ENCODE assay signal across 17 cellular contexts in genomic region chr7:112362053-112362650, GRCh38.
DNase-seq lines count a peak whose midpoint lies in the region; ATAC-seq, FAIRE-seq and TF ChIP-seq lines count a peak whose summit lies in the region.
"Had no signal": no experiment of that assay in that cellular context is flagged by ENCODE, and none has a peak within 500 bp of the region (broad histone marks: within the 10 kb centered on the region; RNA-seq: fewer than 3 reads in every experiment).

No MANE protein-coding gene starts in this region.

- no peak for TF ChIP-seq RAD21 in HepG2 (CRISPR knock-in tag; IDR thresholded peaks at IDR 0.05)

- H3K9ac ChIP-seq in HepG2 (ENCODE audit: insufficient read depth, low read depth, low read length): no peak overlapping the region
- H3K9ac ChIP-seq in adipocyte (ENCODE audit: low read length): no peak overlapping the region

- TF ChIP-seq POLR2A in HepG2 (IDR thresholded peaks at IDR 0.05; ENCODE audit: insufficient read depth in 1 of 2, low read depth in 2 of 2, low read length in 2 of 2): no peak
- no peak for TF ChIP-seq POLR2A in right lobe of liver (IDR thresholded peaks at IDR 0.05)

- H3K4me2 ChIP-seq in HepG2 (ENCODE audit: low read depth, low read length): no peak overlapping the region

- no peak overlapping the region for H3K4me3 Mint-ChIP-seq in mesothelial cell of epicardium
- no peak overlapping the region for H3K4me3 Mint-ChIP-seq in activated T-helper 2 cell treated with anti-CD3 and anti-CD28 coated beads, Interferon-gamma antibody, Interleukin-2, Interleukin-4, amounts not matched to agents 10 μg/mL and 5 μg/mL and 100 μg/mL, durations not matched to agents 14 hours and 24 hours and 36 hours (ENCODE audit: low read depth)
- H3K4me3 Mint-ChIP-seq: natural killer cell treated with Interleukin-12 subunit alpha and Interleukin-12 subunit beta and Interleukin-15 and Interleukin-18, amount 100 ng/mL, for 72 hours; stimulated activated naive CD8-positive, alpha-beta T cell treated with anti-CD3 and anti-CD28 coated beads, Interleukin-15, Interleukin-2, amounts not matched to agents 100 ng/mL and 50 ng/mL, for 24 hours had no signal

- H3K27ac Mint-ChIP-seq in mesothelial cell of epicardium: peak overlapping the region; percentile 54
- no peak overlapping the region for H3K27ac Mint-ChIP-seq in activated T-helper 2 cell treated with anti-CD3 and anti-CD28 coated beads, Interferon-gamma antibody, Interleukin-2, Interleukin-4, amounts not matched to agents 10 μg/mL and 5 μg/mL and 100 μg/mL, durations not matched to agents 14 hours and 24 hours and 36 hours
- H3K27ac Mint-ChIP-seq: natural killer cell treated with Interleukin-12 subunit alpha and Interleukin-12 subunit beta and Interleukin-15 and Interleukin-18, amount 100 ng/mL, for 72 hours; stimulated activated naive CD8-positive, alpha-beta T cell treated with anti-CD3 and anti-CD28 coated beads, Interleukin-15, Interleukin-2, amounts not matched to agents 100 ng/mL and 50 ng/mL, for 24 hours had no signal

- 92% methylated on average over 2 of the region's 2 CpGs for WGBS in HepG2 (ENCODE audit: low lambda C conversion rate)
- 77% methylated on average over 2 of the region's 2 CpGs for WGBS in right lobe of liver (ENCODE audit: insufficient coverage, low coverage, low lambda C conversion rate, missing lambda C conversion rate)

- no peak for TF ChIP-seq CTCF in HepG2 (CRISPR knock-in tag; IDR thresholded peaks at IDR 0.05)
- no peak for TF ChIP-seq CTCF in right lobe of liver (IDR thresholded peaks at IDR 0.05)
- TF ChIP-seq CTCF in mesothelial cell of epicardium (IDR thresholded peaks at IDR 0.05; ENCODE audit: unreplicated experiment): no peak

- no peaks in the 10 kb centered on the region for H3K9me3 ChIP-seq in HepG2 (ENCODE audit: low read length)
- no peaks in the 10 kb centered on the region for H3K9me3 ChIP-seq in right lobe of liver
- peaks cover 12% of the 10 kb centered on the region for H3K9me3 ChIP-seq in adipocyte (ENCODE audit: control insufficient read depth, low read length)

- no peaks in the 10 kb centered on the region for H4K20me1 ChIP-seq in HepG2 (ENCODE audit: insufficient read depth, low read length)

- H3K4me3 ChIP-seq in HepG2 (replicated peaks in 1 of 3; ENCODE audit: insufficient read depth in 1 of 3, low read depth in 2 of 3, low read length in 3 of 3): no peak overlapping the region
- H3K4me3 ChIP-seq in right lobe of liver: no peak overlapping the region
- H3K4me3 ChIP-seq in adipocyte (ENCODE audit: low read length): no peak overlapping the region

- FAIRE-seq in HepG2 (lab: Jason Lieb, UNC): no peak
- FAIRE-seq: endothelial cell of umbilical vein had no signal

- H3K27ac ChIP-seq in HepG2 (ENCODE audit: extremely low read length, insufficient read depth, low read length) (no peak overlapping the region), right lobe of liver (no peak overlapping the region)
- H3K27ac ChIP-seq: HL-60 had no signal

- H3K36me3 Mint-ChIP-seq in mesothelial cell of epicardium: no peaks in the 10 kb centered on the region
- no peaks in the 10 kb centered on the region for H3K36me3 Mint-ChIP-seq in activated T-helper 2 cell treated with anti-CD3 and anti-CD28 coated beads, Interferon-gamma antibody, Interleukin-2, Interleukin-4, amounts not matched to agents 10 μg/mL and 5 μg/mL and 100 μg/mL, durations not matched to agents 14 hours and 24 hours and 36 hours (ENCODE audit: low read depth)
- H3K36me3 Mint-ChIP-seq: natural killer cell treated with Interleukin-12 subunit alpha and Interleukin-12 subunit beta and Interleukin-15 and Interleukin-18, amount 100 ng/mL, for 72 hours had no signal

- intact Hi-C loops in HepG2 (cut with micrococcal nuclease; ENCODE audit: unreplicated experiment) (no loop called here), right lobe of liver (cut with DNase I) (no loop called here)
- intact Hi-C loops in activated T-helper 2 cell treated with anti-CD3 and anti-CD28 coated beads, Interferon-gamma antibody, Interleukin-2, Interleukin-4, amounts not matched to agents 10 μg/mL and 5 μg/mL and 100 μg/mL, durations not matched to agents 14 hours and 24 hours and 36 hours (cut with micrococcal nuclease): no loop called here

- no peaks in the 10 kb centered on the region for H3K27me3 Mint-ChIP-seq in mesothelial cell of epicardium (ENCODE audit: low read depth)
- H3K27me3 Mint-ChIP-seq in activated T-helper 2 cell treated with anti-CD3 and anti-CD28 coated beads, Interferon-gamma antibody, Interleukin-2, Interleukin-4, amounts not matched to agents 10 μg/mL and 5 μg/mL and 100 μg/mL, durations not matched to agents 14 hours and 24 hours and 36 hours (ENCODE audit: low read depth): no peaks in the 10 kb centered on the region

- peaks cover 14% of the 10 kb centered on the region for H3K9me3 Mint-ChIP-seq in mesothelial cell of epicardium
- H3K9me3 Mint-ChIP-seq in activated T-helper 2 cell treated with anti-CD3 and anti-CD28 coated beads, Interferon-gamma antibody, Interleukin-2, Interleukin-4, amounts not matched to agents 10 μg/mL and 5 μg/mL and 100 μg/mL, durations not matched to agents 14 hours and 24 hours and 36 hours: no peaks in the 10 kb centered on the region
- H3K9me3 Mint-ChIP-seq: natural killer cell treated with Interleukin-12 subunit alpha and Interleukin-12 subunit beta and Interleukin-15 and Interleukin-18, amount 100 ng/mL, for 72 hours; stimulated activated naive CD8-positive, alpha-beta T cell treated with anti-CD3 and anti-CD28 coated beads, Interleukin-15, Interleukin-2, amounts not matched to agents 100 ng/mL and 50 ng/mL, for 24 hours had no signal

- no TSS peak for BruUV-seq in HepG2 (replicated peaks; lab: Mats Ljungman, UMichigan)

- no peak for DNase-seq in HepG2 (ENCODE audit: low spot score)
- DNase-seq in right lobe of liver: no peak
- peak; percentile 1 for DNase-seq in adipocyte (ENCODE audit: low read depth)
- DNase-seq in mesothelial cell of epicardium (ENCODE audit: low spot score in 2 of 2, unreplicated experiment in 2 of 2): no peak
- no peak for DNase-seq in activated T-helper 2 cell treated with anti-CD3 and anti-CD28 coated beads, Interferon-gamma antibody, Interleukin-2, Interleukin-4, amounts not matched to agents 10 μg/mL and 5 μg/mL and 100 μg/mL, durations not matched to agents 14 hours and 24 hours and 36 hours (ENCODE audit: low spot score)
- no peak for DNase-seq in CD1c-positive myeloid dendritic cell (ENCODE audit: extremely low spot score)
- DNase-seq in GOT3 (lab: John Stamatoyannopoulos, UW): no peak
- DNase-seq: activated effector memory CD4-positive, alpha-beta T cell treated with Interleukin-2 at 50 U/mL for 16 hours; foreskin melanocyte; Kasumi-1; left ventricle myocardium superior; NCI-H2029 had no signal

- in situ Hi-C loops in HepG2 (cut with HindIII; ENCODE audit: extremely low pct_ligation_motif_present, low pct_unique_long_range_greater_than_20kb): no loop called here

- no peaks in the 10 kb centered on the region for H3K36me3 ChIP-seq in HepG2 (replicated peaks in 1 of 2; ENCODE audit: control insufficient read depth in 1 of 2, insufficient read depth in 2 of 2, low read length in 2 of 2)
- no peaks in the 10 kb centered on the region for H3K36me3 ChIP-seq in right lobe of liver
- no peaks in the 10 kb centered on the region for H3K36me3 ChIP-seq in adipocyte (ENCODE audit: control insufficient read depth, insufficient read depth, low read length, severe bottlenecking)

- TF ChIP-seq EP300 in HepG2 (IDR thresholded peaks at IDR 0.05; ENCODE audit: low read depth in 2 of 2, low read length in 2 of 2) (no peak), HepG2 (CRISPR knock-in tag; IDR thresholded peaks at IDR 0.05; ENCODE audit: borderline replicate concordance) (no peak)

- POLR2A ChIA-PET in HepG2 (lab: Yijun Ruan, JAX): no interaction called here

- CTCF ChIA-PET in HepG2 (lab: Yijun Ruan, JAX; ENCODE audit: low intra/inter-chr PET ratio, low total read pairs): no interaction called here

- peak; percentile 24; the same call in 1 of the 3 replicates for ATAC-seq in HepG2
- no peak for ATAC-seq in right lobe of liver
- no peak for ATAC-seq in HG03571 (IDR thresholded peaks at IDR 0.05; ENCODE audit: unreplicated experiment)
- ATAC-seq: left ventricle myocardium superior; natural killer cell treated with Interleukin-12 subunit alpha and Interleukin-12 subunit beta and Interleukin-15 and Interleukin-18, amount 100 ng/mL, for 72 hours had no signal

- H3K4me1 ChIP-seq in HepG2 (ENCODE audit: insufficient read depth, low read length): peaks cover 54% of the 10 kb centered on the region
- H3K4me1 ChIP-seq in right lobe of liver: peaks cover 0 to 4% (median 0%) of the 10 kb centered on the region in 4 donors
- no peaks in the 10 kb centered on the region for H3K4me1 ChIP-seq in adipocyte (ENCODE audit: control insufficient read depth, insufficient read depth, low read length)

- H3K79me2 ChIP-seq in HepG2 (ENCODE audit: insufficient read depth, low read length): no peaks in the 10 kb centered on the region

- no peak overlapping the region for H2AFZ ChIP-seq in HepG2 (ENCODE audit: low read length)

- H3K4me1 Mint-ChIP-seq in mesothelial cell of epicardium: peaks cover 18% of the 10 kb centered on the region
- H3K4me1 Mint-ChIP-seq in activated T-helper 2 cell treated with anti-CD3 and anti-CD28 coated beads, Interferon-gamma antibody, Interleukin-2, Interleukin-4, amounts not matched to agents 10 μg/mL and 5 μg/mL and 100 μg/mL, durations not matched to agents 14 hours and 24 hours and 36 hours (ENCODE audit: low read depth): no peaks in the 10 kb centered on the region

- H3K27me3 ChIP-seq in HepG2 (ENCODE audit: control insufficient read depth in 1 of 2, insufficient read depth in 2 of 2, low read length in 2 of 2): no peaks in the 10 kb centered on the region; a peak in 2 of 5 replicates
- no peaks in the 10 kb centered on the region for H3K27me3 ChIP-seq in right lobe of liver
- no peaks in the 10 kb centered on the region for H3K27me3 ChIP-seq in adipocyte (replicated peaks; ENCODE audit: control insufficient read depth, insufficient read depth, low read length)

TF ChIP-seq in HepG2, 621 proteins besides CTCF, POLR2A, EP300 and RAD21:
- no peak for TF ChIP-seq JDP2 (CRISPR knock-in tag; IDR thresholded peaks at IDR 0.05; ENCODE audit: borderline replicate concordance)
